ENCODE assay signal across 1 cellular context in genomic region chr9:105676351-105676923, GRCh38.
TF ChIP-seq lines count a peak whose summit lies in the region.

No MANE protein-coding gene starts in this region.

TF ChIP-seq in GM23338, 12 proteins besides CTCF, POLR2A, EP300 and RAD21 (continued from another document):
- TF ChIP-seq ZNF462 (CRISPR knock-in tag; IDR thresholded peaks at IDR 0.05): no peak
- TF ChIP-seq EZH2 (IDR thresholded peaks at IDR 0.05; ENCODE audit: low read depth, unreplicated experiment): no peak
- TF ChIP-seq POLR2AphosphoS5 (IDR thresholded peaks at IDR 0.05; ENCODE audit: low read depth): no peak
- no peak for TF ChIP-seq NANOG (IDR thresholded peaks at IDR 0.05; ENCODE audit: borderline replicate concordance)
- no peak for TF ChIP-seq EZH2phosphoT487 (IDR thresholded peaks at IDR 0.05; ENCODE audit: unreplicated experiment)
- no peak for TF ChIP-seq REST (IDR thresholded peaks at IDR 0.05; ENCODE audit: unreplicated experiment)
